ENCODE assay signal across 16 cellular contexts in the genomic region with DNA sequence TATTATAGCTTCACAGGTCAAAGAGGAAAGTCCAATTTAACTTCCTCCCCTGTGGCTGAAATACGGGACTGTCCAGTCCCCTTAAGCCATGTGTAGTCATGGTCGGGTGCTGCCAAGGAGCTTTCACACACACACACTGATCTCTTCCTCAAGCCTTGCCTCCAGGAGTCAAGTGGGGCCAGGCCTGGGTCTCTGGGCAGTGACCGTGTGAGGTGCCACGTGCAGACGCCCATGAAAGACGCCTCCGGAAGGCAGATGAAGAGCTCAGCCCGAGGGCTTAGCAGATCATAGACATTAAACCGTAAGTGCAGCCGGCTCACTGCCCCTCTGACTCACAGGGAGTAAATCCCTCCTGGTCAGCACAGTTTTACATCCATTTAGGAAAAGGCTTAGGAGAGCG. TPM values are rescaled to one million over a fixed set of nuclear protein-coding genes. Genes with fewer than 3 reads are reported as not detected.
DNase-seq lines count a peak whose midpoint lies in the region; ATAC-seq and TF ChIP-seq lines count a peak whose summit lies in the region.
"Had no signal": no experiment of that assay in that cellular context is flagged by ENCODE, and none has a peak within 500 bp of the region (broad histone marks: within the 10 kb centered on the region; RNA-seq: fewer than 3 reads in every experiment).

No MANE protein-coding gene starts in this region.

- no peaks in the 10 kb centered on the region for H3K9me3 ChIP-seq in thyroid gland
- H3K9me3 ChIP-seq in esophagus squamous epithelium = no peaks in the 10 kb centered on the region
- H3K9me3 ChIP-seq: gastroesophageal sphincter, prostate gland, SJSA1 had no signal

- H3K4me3 ChIP-seq in thyroid gland (replicated peaks in 1 of 3) (no peak overlapping the region), esophagus squamous epithelium (no peak overlapping the region)
- H3K4me3 ChIP-seq: gastroesophageal sphincter, lung, prostate gland, SJSA1 had no signal

- intact Hi-C loops in thyroid gland (cut with DNase I) = loop anchor here (10.0 kb wide), 1 partner anchor 54 kb away; no protein-coding TSS in a partner anchor
- intact Hi-C loops in esophagus squamous epithelium (cut with DNase I) = no loop called here
- intact Hi-C loops in cardiac septum (cut with DNase I) = loop anchor here (5.0 kb wide), 1 partner anchor 56 kb away; no protein-coding TSS in a partner anchor

- no peak for TF ChIP-seq CTCF in thyroid gland (IDR thresholded peaks at IDR 0.05)
- no peak for TF ChIP-seq CTCF in esophagus squamous epithelium (IDR thresholded peaks at IDR 0.05)

- H3K36me3 ChIP-seq in thyroid gland = no peaks in the 10 kb centered on the region
- peaks cover 0 to 9% (median 0%) of the 10 kb centered on the region in 3 donors for H3K36me3 ChIP-seq in esophagus squamous epithelium
- H3K36me3 ChIP-seq: prostate gland, SJSA1 had no signal

- H3K27ac ChIP-seq in thyroid gland = no peak overlapping the region
- no peak overlapping the region for H3K27ac ChIP-seq in esophagus squamous epithelium
- H3K27ac ChIP-seq: 22Rv1, SJSA1 had no signal

- DNase-seq in NOMO-1 treated with DMSO at 0.1 percent for 48 hours (lab: John Stamatoyannopoulos, UW; ENCODE audit: unreplicated experiment) = peak; percentile 21
- DNase-seq in NOMO-1 treated with dmso at 0.1 percent for 144 hours (lab: John Stamatoyannopoulos, UW; ENCODE audit: unreplicated experiment) = no peak
- DNase-seq in amniotic stem cell (lab: John Stamatoyannopoulos, UW) = peak; percentile 62
- DNase-seq in kidney tubule cell (ENCODE audit: low spot score) = peak; percentile 82
- DNase-seq in thyroid gland = peak; percentile 38 to 44
- DNase-seq in esophagus squamous epithelium (lab: John Stamatoyannopoulos, UW) = no peak
- DNase-seq in cardiac septum (ENCODE audit: low spot score) = no peak
- DNase-seq: activated CD4-positive, alpha-beta T cell treated with anti-CD3 and anti-CD28 coated beads for 1 hour; NCI-H1417 treated with DMSO at 0.1 percent for 48 hours; NCI-H510A treated with DMSO at 0.1 percent for 48 hours had no signal

- H3K27me3 ChIP-seq in thyroid gland (no peaks in the 10 kb centered on the region), esophagus squamous epithelium (no peaks in the 10 kb centered on the region)
- H3K27me3 ChIP-seq: gastroesophageal sphincter, SJSA1 had no signal

- H3K4me1 ChIP-seq in thyroid gland = peaks cover 9 to 22% of the 10 kb centered on the region in 2 donors
- peaks cover 11 to 32% (median 26%) of the 10 kb centered on the region in 3 donors for H3K4me1 ChIP-seq in esophagus squamous epithelium

- WGBS in thyroid gland, 2 donors = 28 to 40% methylated on average over 11 of the region's 11 CpGs
- WGBS in esophagus squamous epithelium, 2 donors = 47 to 54% methylated on average over 3 to 8 of the region's 11 CpGs

- TF ChIP-seq POLR2A in thyroid gland (IDR thresholded peaks at IDR 0.05) = no peak
- TF ChIP-seq POLR2A in esophagus squamous epithelium (IDR thresholded peaks at IDR 0.05) = no peak

- ATAC-seq in GM19452 (IDR thresholded peaks at IDR 0.05; ENCODE audit: unreplicated experiment) = no peak

RNA-seq across cellular contexts. Expression of gene GABRR2, which starts 4.2 kb away (rescaled TPM):
- total RNA-seq in thyroid gland (1 to 10 TPM in 1 of 4 donors, under 1 TPM in 3; 0.42 to 2.1 (median 0.56) TPM), esophagus squamous epithelium (under 1 TPM in 1 of 4 donors, not detected in 3; 0.19 TPM), cardiac septum (1.7 TPM)
- total RNA-seq: SJSA1 had no signal

RNA-seq across cellular contexts. Expression of gene UBE2J1, which starts 41.6 kb away (rescaled TPM):
- total RNA-seq in thyroid gland (10 to 100 TPM; 49.8 to 63.1 (median 51.9) TPM), esophagus squamous epithelium (10 to 100 TPM; 27.2 to 37.3 (median 29.9) TPM), cardiac septum (18.0 TPM)

Comparison
In these comparisons a context has a peak if more than half of its experiments do, and no peak if none do; other contexts are left out.
1. DNase-seq: peak in NOMO-1 treated with DMSO at 0.1 percent for 48 hours (single experiment), amniotic stem cell (single experiment), kidney tubule cell (single experiment) and thyroid gland (2 of 2); none in NOMO-1 treated with dmso at 0.1 percent for 144 hours (single experiment), esophagus squamous epithelium (single experiment) and cardiac septum (single experiment).